26 cellular contexts compared by ENCODE assay signal in genomic region chr3:122961146-122961545, GRCh38.
DNase-seq lines count a peak whose midpoint lies in the region; ATAC-seq and TF ChIP-seq lines count a peak whose summit lies in the region.
"Had no signal": no experiment of that assay in that cellular context is flagged by ENCODE, and none has a peak within 500 bp of the region (broad histone marks: within the 10 kb centered on the region; RNA-seq: fewer than 3 reads in every experiment).

No MANE protein-coding gene starts in this region.

- H3K27ac ChIP-seq in mammary epithelial cell (ENCODE audit: insufficient read depth, low read depth, low read length) (no peak overlapping the region), MM.1S (ENCODE audit: low read length) (no peak overlapping the region)
- H3K27ac ChIP-seq: thoracic aorta had no signal

- in situ Hi-C loops in mammary epithelial cell (cut with MboI; ENCODE audit: low sequenced_read_pairs in 2 of 2) = no loop called here

- intact Hi-C loops in mammary epithelial cell (cut with micrococcal nuclease) = no loop called here

- H4K20me1 ChIP-seq in mammary epithelial cell (ENCODE audit: insufficient read depth, low read length) (no peaks in the 10 kb centered on the region), MM.1S (ENCODE audit: insufficient read depth, low read length) (no peaks in the 10 kb centered on the region)

- H3K4me3 ChIP-seq in mammary epithelial cell (replicated peaks in 1 of 3; ENCODE audit: insufficient read depth in 1 of 3, low read depth in 2 of 3, low read length in 3 of 3) (no peak overlapping the region), MM.1S (ENCODE audit: low read length) (no peak overlapping the region)
- H3K4me3 ChIP-seq: thoracic aorta had no signal

- no peak overlapping the region for H3K9ac ChIP-seq in mammary epithelial cell (ENCODE audit: insufficient read depth, low read length)
- no peak overlapping the region for H3K9ac ChIP-seq in MM.1S (ENCODE audit: low read length)

- H3K4me3 Mint-ChIP-seq in stimulated activated memory B cell treated with anti-CD40 and anti-IgM and Interleukin-4, amounts not matched to agents 10 μg/mL and 1 μg/mL and 100 μg/mL, for 72 hours = no peak overlapping the region
- H3K4me3 Mint-ChIP-seq in T-cell = no peak overlapping the region
- H3K4me3 Mint-ChIP-seq: activated naive CD4-positive, alpha-beta T cell treated with anti-CD3 and anti-CD28 coated beads for 36 hours; activated T-cell treated with anti-CD3 and anti-CD28 coated beads, Interleukin-2, amount 50 U/mL, for 24 hours; stimulated activated effector memory CD8-positive, alpha-beta T cell treated with anti-CD3 and anti-CD28 coated beads, Interleukin-12 subunit alpha, Interleukin-12 subunit beta, amount 100 ng/mL, for 72 hours had no signal

- TF ChIP-seq CTCF in mammary epithelial cell (conservative IDR thresholded peaks at IDR 0.05 in 1 of 2, IDR thresholded peaks at IDR 0.05 in 1 of 2; ENCODE audit: extremely low read depth in 1 of 2, insufficient read depth in 1 of 2, low read depth in 1 of 2, low read length in 2 of 2) (no peak), MM.1S (IDR thresholded peaks at IDR 0.05; ENCODE audit: low read length) (no peak)

- 65% methylated on average over 3 of the region's 4 CpGs for WGBS in mammary epithelial cell (ENCODE audit: low coverage, missing lambda C conversion rate)

- CTCF ChIA-PET in mammary epithelial cell (lab: Charles Lee; ENCODE audit: low non-redundant PET) (no interaction called here), T-cell (lab: Charles Lee) (no interaction called here)

- no peak overlapping the region for H3K4me2 ChIP-seq in mammary epithelial cell (ENCODE audit: insufficient read depth, low read depth, low read length)
- H3K4me2 ChIP-seq in MM.1S (ENCODE audit: low read depth, low read length) = no peak overlapping the region

- POLR2A ChIA-PET in T-cell (lab: Charles Lee) = no interaction called here

- no peaks in the 10 kb centered on the region for H3K9me3 ChIP-seq in mammary epithelial cell (replicated peaks; ENCODE audit: insufficient read depth, low read length)
- no peaks in the 10 kb centered on the region for H3K9me3 ChIP-seq in MM.1S (replicated peaks; ENCODE audit: insufficient read depth, low read length)
- H3K9me3 ChIP-seq: thoracic aorta had no signal

- H3F3A ChIP-seq in MM.1S (ENCODE audit: insufficient read depth, low read length) = no peaks in the 10 kb centered on the region

- H3K27ac Mint-ChIP-seq in stimulated activated memory B cell treated with anti-CD40 and anti-IgM and Interleukin-4, amounts not matched to agents 10 μg/mL and 1 μg/mL and 100 μg/mL, for 72 hours = no peak overlapping the region
- H3K27ac Mint-ChIP-seq in T-cell = no peak overlapping the region
- H3K27ac Mint-ChIP-seq: activated naive CD4-positive, alpha-beta T cell treated with anti-CD3 and anti-CD28 coated beads for 36 hours; activated T-cell treated with anti-CD3 and anti-CD28 coated beads, Interleukin-2, amount 50 U/mL, for 24 hours had no signal

- no peaks in the 10 kb centered on the region for H3K36me3 Mint-ChIP-seq in stimulated activated memory B cell treated with anti-CD40 and anti-IgM and Interleukin-4, amounts not matched to agents 10 μg/mL and 1 μg/mL and 100 μg/mL, for 72 hours
- no peaks in the 10 kb centered on the region for H3K36me3 Mint-ChIP-seq in T-cell
- H3K36me3 Mint-ChIP-seq: stimulated activated effector memory CD8-positive, alpha-beta T cell treated with anti-CD3 and anti-CD28 coated beads, Interleukin-12 subunit alpha, Interleukin-12 subunit beta, amount 100 ng/mL, for 72 hours had no signal

- BruUV-seq in mammary epithelial cell (replicated peaks; lab: Mats Ljungman, UMichigan) = no TSS peak

- H3K9me2 ChIP-seq in MM.1S (replicated peaks; ENCODE audit: insufficient read depth, low read length) = no peaks in the 10 kb centered on the region

- H3K27me3 ChIP-seq in mammary epithelial cell (ENCODE audit: insufficient read depth, low read length) (peaks cover 3% of the 10 kb centered on the region), MM.1S (replicated peaks; ENCODE audit: insufficient read depth, low read length) (no peaks in the 10 kb centered on the region)

- DNase-seq in Daoy (ENCODE audit: low read depth) (peak; percentile 63), mammary epithelial cell (peak; percentile 37), glomerular visceral epithelial cell (ENCODE audit: extremely low spot score) (peak; percentile 57), MM.1S (no peak), T-cell (no peak)
- no peak for DNase-seq in activated CD8-positive, alpha-beta memory T cell treated with anti-CD3 and anti-CD28 coated beads, Interleukin-2, amount 50 U/mL, for 4 hours
- DNase-seq: activated CD4-positive, alpha-beta T cell treated with anti-CD3 and anti-CD28 coated beads for 1 hour; activated naive CD4-positive, alpha-beta T cell treated with anti-CD3 and anti-CD28 coated beads for 36 hours; activated T-cell treated with anti-CD3 and anti-CD28 coated beads, Interleukin-2, amount 50 U/mL, for 24 hours; AML-193; anterior cingulate cortex; H7; Karpas-422; NCI-H1092 treated with DMSO at 0.1 percent for 48 hours; NCI-H1930; NCI-H226; NCI-H774; occipital lobe; SHP77; small intestine; stimulated activated CD4-positive, alpha-beta T cell treated with anti-CD3 and anti-CD28 coated beads, Interleukin-2, amount 100 ng/mL, for 24 hours; SW 1271 had no signal

- H3K36me3 ChIP-seq in mammary epithelial cell (ENCODE audit: insufficient read depth, low read length) (no peaks in the 10 kb centered on the region), MM.1S (replicated peaks; ENCODE audit: insufficient read depth, low read length) (no peaks in the 10 kb centered on the region)
- H3K36me3 ChIP-seq: thoracic aorta had no signal

- ATAC-seq in HG03432 (IDR thresholded peaks at IDR 0.05; ENCODE audit: unreplicated experiment) (peak; percentile 38), T-cell (replicated peaks in 1 of 4) (no peak)
- ATAC-seq in stimulated activated memory B cell treated with anti-CD40 and anti-IgM and Interleukin-4, amounts not matched to agents 10 μg/mL and 1 μg/mL and 100 μg/mL, for 72 hours = no peak
- ATAC-seq: stimulated activated effector memory CD8-positive, alpha-beta T cell treated with anti-CD3 and anti-CD28 coated beads, Interleukin-12 subunit alpha, Interleukin-12 subunit beta, amount 100 ng/mL, for 72 hours had no signal

- no peak overlapping the region for H2AFZ ChIP-seq in mammary epithelial cell (ENCODE audit: low read depth, low read length)
- H2AFZ ChIP-seq in MM.1S (ENCODE audit: low read length) = no peak overlapping the region

- peaks cover 45% of the 10 kb centered on the region for H3K27me3 Mint-ChIP-seq in stimulated activated memory B cell treated with anti-CD40 and anti-IgM and Interleukin-4, amounts not matched to agents 10 μg/mL and 1 μg/mL and 100 μg/mL, for 72 hours
- H3K27me3 Mint-ChIP-seq in T-cell = peaks cover 11 to 18% of the 10 kb centered on the region in 2 donors

- H3K79me2 ChIP-seq in mammary epithelial cell (ENCODE audit: insufficient read depth, low read length) (no peaks in the 10 kb centered on the region), MM.1S (ENCODE audit: low read length) (no peaks in the 10 kb centered on the region)

- dilution Hi-C loops in mammary epithelial cell (cut with HindIII; ENCODE audit: low sequenced_read_pairs) = no loop called here

- no peaks in the 10 kb centered on the region for H3K4me1 Mint-ChIP-seq in stimulated activated memory B cell treated with anti-CD40 and anti-IgM and Interleukin-4, amounts not matched to agents 10 μg/mL and 1 μg/mL and 100 μg/mL, for 72 hours
- H3K4me1 Mint-ChIP-seq in T-cell = no peaks in the 10 kb centered on the region
- H3K4me1 Mint-ChIP-seq: stimulated activated effector memory CD8-positive, alpha-beta T cell treated with anti-CD3 and anti-CD28 coated beads, Interleukin-12 subunit alpha, Interleukin-12 subunit beta, amount 100 ng/mL, for 72 hours had no signal

- H3K4me1 ChIP-seq in mammary epithelial cell (ENCODE audit: insufficient read depth, low read length) = no peaks in the 10 kb centered on the region
- H3K4me1 ChIP-seq in MM.1S (ENCODE audit: low read length) = no peaks in the 10 kb centered on the region

- no peaks in the 10 kb centered on the region for H3K9me3 Mint-ChIP-seq in stimulated activated memory B cell treated with anti-CD40 and anti-IgM and Interleukin-4, amounts not matched to agents 10 μg/mL and 1 μg/mL and 100 μg/mL, for 72 hours
- H3K9me3 Mint-ChIP-seq in T-cell = no peaks in the 10 kb centered on the region
- H3K9me3 Mint-ChIP-seq: activated naive CD4-positive, alpha-beta T cell treated with anti-CD3 and anti-CD28 coated beads for 36 hours; activated T-cell treated with anti-CD3 and anti-CD28 coated beads, Interleukin-2, amount 50 U/mL, for 24 hours; stimulated activated effector memory CD8-positive, alpha-beta T cell treated with anti-CD3 and anti-CD28 coated beads, Interleukin-12 subunit alpha, Interleukin-12 subunit beta, amount 100 ng/mL, for 72 hours had no signal

Comparison
In these comparisons a context has a peak if more than half of its experiments do, and no peak if none do; other contexts are left out.
1. DNase-seq: peak in Daoy (single experiment), mammary epithelial cell (single experiment) and glomerular visceral epithelial cell (single experiment); none in activated CD8-positive, alpha-beta memory T cell treated with anti-CD3 and anti-CD28 coated beads, Interleukin-2, amount 50 U/mL, for 4 hours (single experiment), MM.1S (single experiment) and T-cell (0 of 34).